In the genomic region with DNA sequence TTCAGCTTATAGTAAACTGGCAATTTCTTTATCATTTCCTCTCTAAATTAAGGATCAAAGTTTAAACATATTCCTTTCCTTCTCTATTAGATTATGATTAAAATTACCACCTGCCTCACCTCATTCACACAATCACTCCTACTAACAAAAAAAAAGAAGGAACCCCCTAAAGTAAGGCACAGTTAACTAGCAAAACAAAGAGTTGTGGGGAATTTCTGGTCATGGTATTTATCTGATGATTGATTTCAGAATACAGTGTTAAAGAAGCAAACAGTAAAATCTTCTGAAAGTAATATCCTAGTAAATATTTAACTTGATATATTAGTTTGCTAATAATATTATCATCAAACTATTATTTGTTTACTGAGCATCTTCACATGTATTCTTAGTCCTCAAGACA, we compare ENCODE assay signal across 24 cellular contexts. TPM values are rescaled to one million over a fixed set of nuclear protein-coding genes. Genes with fewer than 3 reads are reported as not detected.
DNase-seq lines count a peak whose midpoint lies in the region; ATAC-seq and TF ChIP-seq lines count a peak whose summit lies in the region.
"Had no signal": no experiment of that assay in that cellular context is flagged by ENCODE, and none has a peak within 500 bp of the region (broad histone marks: within the 10 kb centered on the region; RNA-seq: fewer than 3 reads in every experiment).

No MANE protein-coding gene starts in this region.

- H3F3A ChIP-seq in Loucy (ENCODE audit: low read depth) (no peaks in the 10 kb centered on the region), SK-N-SH (replicated peaks; ENCODE audit: insufficient read depth) (peaks cover 3% of the 10 kb centered on the region)

- intact Hi-C loops in psoas muscle (cut with DNase I): no loop called here

- H3K4me2 ChIP-seq in Loucy (ENCODE audit: low read depth, low read length, poor library complexity, severe bottlenecking) (peak overlapping the region; percentile 62), SK-N-SH (no peak overlapping the region)

- peaks cover 97% of the 10 kb centered on the region for H3K79me2 ChIP-seq in Loucy (ENCODE audit: insufficient read depth, low read length)
- peaks cover 77% of the 10 kb centered on the region for H3K79me2 ChIP-seq in SK-N-SH (ENCODE audit: insufficient read depth)

- POLR2A ChIA-PET in SK-N-SH (lab: Yijun Ruan, JAX): no interaction called here

- no peak for TF ChIP-seq EP300 in SK-N-SH (IDR thresholded peaks at IDR 0.05; ENCODE audit: borderline replicate concordance in 1 of 2, low read depth in 1 of 2, low read length in 1 of 2)

- H4K20me1 ChIP-seq in Loucy (ENCODE audit: insufficient read depth, low read length, poor library complexity, severe bottlenecking) (peaks cover 24% of the 10 kb centered on the region), SK-N-SH (ENCODE audit: insufficient read depth) (no peaks in the 10 kb centered on the region)

- H2AFZ ChIP-seq in Loucy (ENCODE audit: low read length) (no peak overlapping the region), SK-N-SH (ENCODE audit: low read depth) (no peak overlapping the region)

- peaks cover 44% of the 10 kb centered on the region for H3K4me1 ChIP-seq in Loucy (ENCODE audit: insufficient read depth, low read length, poor library complexity, severe bottlenecking)
- H3K4me1 ChIP-seq in psoas muscle: peaks cover 74% of the 10 kb centered on the region
- H3K4me1 ChIP-seq in SK-N-SH (ENCODE audit: control insufficient read depth in 1 of 2, insufficient read depth in 2 of 2, low read depth in 1 of 2, low read length in 1 of 2): no peaks in the 10 kb centered on the region

- H3K9me2 ChIP-seq in Loucy (replicated peaks; ENCODE audit: low read depth, low read length) (no peaks in the 10 kb centered on the region), SK-N-SH (no peaks in the 10 kb centered on the region)

- ATAC-seq in GM18502 (IDR thresholded peaks at IDR 0.05; ENCODE audit: poor library complexity, unreplicated experiment) (peak; percentile 34), HG02610 (IDR thresholded peaks at IDR 0.05; ENCODE audit: unreplicated experiment) (peak; percentile 59), psoas muscle (no peak)
- ATAC-seq: CD8-positive, alpha-beta T cell had no signal

- CTCF ChIA-PET in SK-N-SH (lab: Yijun Ruan, JAX): no interaction called here

- TF ChIP-seq RAD21 in SK-N-SH (IDR thresholded peaks at IDR 0.05; ENCODE audit: low read length): no peak

- H3K27ac ChIP-seq in psoas muscle: peak overlapping the region; percentile 92
- H3K27ac ChIP-seq in SK-N-SH (ENCODE audit: low read depth in 2 of 2, low read length in 1 of 2): no peak overlapping the region
- H3K27ac ChIP-seq: 22Rv1, C4-2B had no signal

- H3K36me3 ChIP-seq in Loucy (ENCODE audit: insufficient read depth, low read length): peaks cover 44% of the 10 kb centered on the region
- H3K36me3 ChIP-seq in psoas muscle (ENCODE audit: insufficient read depth in 1 of 2, low read depth in 1 of 2): peaks cover 17 to 66% of the 10 kb centered on the region in 2 donors
- H3K36me3 ChIP-seq in SK-N-SH (replicated peaks in 1 of 2; ENCODE audit: control insufficient read depth in 1 of 2, insufficient read depth in 2 of 2, low read length in 1 of 2): peaks cover 0 to 19% of the 10 kb centered on the region in 2 experiments

- H3K9ac ChIP-seq in Loucy (ENCODE audit: low read depth, low read length, poor library complexity, severe bottlenecking): peak overlapping the region; percentile 1
- H3K9ac ChIP-seq in SK-N-SH: no peak overlapping the region

- no peaks in the 10 kb centered on the region for H3K27me3 ChIP-seq in Loucy (ENCODE audit: insufficient read depth, low read length, poor library complexity, severe bottlenecking)
- no peaks in the 10 kb centered on the region for H3K27me3 ChIP-seq in psoas muscle (ENCODE audit: insufficient read depth in 3 of 3, low read length in 2 of 3)
- H3K27me3 ChIP-seq in SK-N-SH (ENCODE audit: insufficient read depth): no peaks in the 10 kb centered on the region

- DNase-seq in psoas muscle (no peak), SK-N-SH (no peak), HUDEP-2 (lab: John Stamatoyannopoulos, UW; ENCODE audit: unreplicated experiment in 76 of 76) (no peak)
- DNase-seq in activated naive CD4-positive, alpha-beta T cell treated with Interleukin-2 at 50 U/mL for 16 hours: no peak
- DNase-seq: CD8-positive, alpha-beta T cell; DMS 273 treated with DMSO at 0.1 percent for 48 hours; DMS79 treated with DMSO at 0.1 percent for 48 hours; HCEC 1CT; KBM-7; NCI-H1048; NCI-H1417 treated with DMSO at 0.1 percent for 48 hours; NCI-H187; NCI-H2081 treated with DMSO at 0.1 percent for 48 hours; NCI-H2171; NCI-H226; NCI-H510A; NCI-H69; Right ventricle myocardium superior; RPMI8226 had no signal

- peak overlapping the region; percentile 53 for H3K4me3 ChIP-seq in Loucy (ENCODE audit: low read length, poor library complexity, severe bottlenecking)
- H3K4me3 ChIP-seq in psoas muscle: peak overlapping the region; percentile 31
- H3K4me3 ChIP-seq in SK-N-SH (ENCODE audit: low read depth in 2 of 2, low read length in 1 of 2): no peak overlapping the region

- no peak for TF ChIP-seq CTCF in Loucy (conservative IDR thresholded peaks at IDR 0.05; ENCODE audit: low read length)
- no peak for TF ChIP-seq CTCF in psoas muscle (IDR thresholded peaks at IDR 0.05)
- no peak for TF ChIP-seq CTCF in SK-N-SH (IDR thresholded peaks at IDR 0.05)

- peaks cover 11% of the 10 kb centered on the region; the same call in 1 of the 2 replicates for H3K9me3 ChIP-seq in Loucy (ENCODE audit: insufficient read depth, low read depth, low read length)
- H3K9me3 ChIP-seq in psoas muscle: peaks cover 10% of the 10 kb centered on the region
- H3K9me3 ChIP-seq in SK-N-SH: 0 out of 2 replicates have a peak, but pooled peaks cover 8% of the 10 kb centered on the region

TF ChIP-seq in SK-N-SH, 30 proteins besides CTCF, POLR2A, EP300 and RAD21:
- no peak for TF ChIP-seq RCOR1 (IDR thresholded peaks at IDR 0.05; ENCODE audit: low read length)

RNA-seq across cellular contexts. Expression of a gene that starts 8.8 kb away (rescaled TPM):
- total RNA-seq in psoas muscle: 100 to 1,000 TPM in 3 of 4 donors, 10 to 100 TPM in 1; 99.7 to 261 (median 185) TPM
- polyA plus RNA-seq in psoas muscle: 100 to 1,000 TPM; 112 to 290 (median 198) TPM
- 14.2 and 18.6 TPM in 2 replicates for polyA plus RNA-seq in SK-N-SH (2012; rRNA removed)
- polyA plus RNA-seq in SK-N-SH (2012; cell fraction: cytosol; rRNA removed): 21.9 and 22.4 TPM in 2 replicates
- polyA plus RNA-seq in SK-N-SH (2012; cell fraction: nucleus; rRNA removed): 6.4 and 17.7 TPM in 2 replicates

Comparison
In these comparisons a context has a peak if more than half of its experiments do, and no peak if none do; other contexts are left out.
1. ATAC-seq: peak in GM18502 (single experiment) and HG02610 (single experiment); none in psoas muscle (0 of 4).
2. H3K4me3 ChIP-seq: peak in Loucy (single experiment) and psoas muscle (single experiment); none in SK-N-SH (0 of 2).
3. RNA of a gene that starts 8.8 kb away (polyA plus RNA-seq): 112 to 290 TPM in psoas muscle; 6.4 to 22.4 TPM in SK-N-SH; every median in the first group is over 4 times any median in the second.